1 cellular context compared by ENCODE assay signal in genomic region chr15:63880744-63881143, GRCh38.
TF ChIP-seq lines count a peak whose summit lies in the region.

No MANE protein-coding gene starts in this region.

TF ChIP-seq in HepG2, 621 proteins besides CTCF, POLR2A, EP300 and RAD21 (continued from another document):
- TF ChIP-seq GMEB1 (CRISPR knock-in tag; IDR thresholded peaks at IDR 0.05; ENCODE audit: borderline replicate concordance) (no peak), ZNF292 (CRISPR knock-in tag; IDR thresholded peaks at IDR 0.05; ENCODE audit: borderline replicate concordance, low read depth) (no peak), TRAFD1 (CRISPR knock-in tag; IDR thresholded peaks at IDR 0.05; ENCODE audit: borderline replicate concordance) (no peak), ZNF83 (CRISPR knock-in tag; IDR thresholded peaks at IDR 0.05; ENCODE audit: borderline replicate concordance) (no peak), ZNF616 (CRISPR knock-in tag; IDR thresholded peaks at IDR 0.05; ENCODE audit: low read depth) (no peak), ZBTB39 (CRISPR knock-in tag; IDR thresholded peaks at IDR 0.05) (no peak), ZMYM2 (CRISPR knock-in tag; IDR thresholded peaks at IDR 0.05) (no peak), ZNF598 (CRISPR knock-in tag; IDR thresholded peaks at IDR 0.05; ENCODE audit: borderline replicate concordance) (no peak)
